9 cellular contexts compared by ENCODE assay signal in the genomic region with DNA sequence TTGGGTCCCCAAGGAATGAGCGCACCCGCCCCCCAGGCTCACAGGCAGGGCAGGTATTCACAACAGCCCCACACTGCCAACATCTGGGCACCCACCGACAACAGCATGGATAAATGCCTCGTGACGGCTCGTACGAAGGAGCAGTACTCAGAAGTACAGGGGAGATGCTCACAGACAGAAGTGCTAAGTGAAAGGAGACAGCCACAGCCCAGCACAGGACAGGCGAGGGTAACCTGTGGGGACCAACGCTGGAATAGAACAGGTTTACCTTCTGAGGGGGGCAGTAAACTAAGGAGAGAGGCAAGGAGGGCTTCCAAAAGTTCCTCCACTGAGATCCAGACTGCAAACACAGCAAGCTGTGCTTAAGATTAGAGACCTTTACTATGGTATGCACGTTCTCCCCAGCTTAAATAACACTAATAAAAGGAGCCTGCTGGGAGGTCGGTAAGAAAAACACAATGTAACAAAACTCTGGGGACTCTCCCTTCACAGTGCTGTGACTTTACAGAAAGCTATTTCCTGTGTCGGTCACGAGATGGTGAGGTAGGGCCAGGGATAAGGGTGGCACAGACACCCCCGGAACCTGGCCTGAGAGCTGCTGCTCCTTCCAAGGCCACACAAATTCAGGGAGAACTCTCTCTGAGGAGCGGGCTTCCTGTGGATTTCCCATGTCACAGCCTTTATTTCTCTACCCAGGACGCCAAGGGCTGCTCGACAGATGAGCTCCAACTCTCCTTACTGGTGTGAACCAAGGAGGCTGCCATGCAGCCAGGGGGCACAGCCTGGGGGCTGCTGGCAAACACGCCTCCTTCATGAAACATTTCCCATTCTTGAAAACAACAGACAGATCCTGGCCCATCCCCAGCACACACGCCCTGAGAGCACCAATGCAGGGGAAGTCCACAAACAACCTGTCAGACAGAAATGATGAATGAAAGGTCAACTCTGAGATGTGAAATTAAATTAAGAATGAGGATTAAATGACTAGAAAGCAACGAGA. TPM values are rescaled to one million over a fixed set of nuclear protein-coding genes. Genes with fewer than 3 reads are reported as not detected.
DNase-seq lines count a peak whose midpoint lies in the region; ATAC-seq and TF ChIP-seq lines count a peak whose summit lies in the region.
"Had no signal": no experiment of that assay in that cellular context is flagged by ENCODE, and none has a peak within 500 bp of the region (broad histone marks: within the 10 kb centered on the region; RNA-seq: fewer than 3 reads in every experiment).

No MANE protein-coding gene starts in this region.

- H3K27ac ChIP-seq in gastrocnemius medialis (peak overlapping the region; percentile 86 to 98 (median 96)), smooth muscle cell (ENCODE audit: low read depth) (no peak overlapping the region)
- H3K27ac ChIP-seq: PC-9 had no signal

- H3K9me3 Mint-ChIP-seq in activated CD4-positive, alpha-beta T cell treated with anti-CD3 and anti-CD28 coated beads, Interleukin-2, amount 10 ng/mL, durations not matched to agents 7 days and 5 days, result no peaks in the 10 kb centered on the region
- H3K9me3 Mint-ChIP-seq in activated naive CD8-positive, alpha-beta T cell treated with anti-CD3 and anti-CD28 coated beads, Interleukin-2, amount 50 U/mL, for 24 hours, result no peaks in the 10 kb centered on the region

- 88% methylated on average over 20 of the region's 20 CpGs for WGBS in smooth muscle cell (ENCODE audit: low lambda C conversion rate)

- H3K9ac ChIP-seq in smooth muscle cell (ENCODE audit: low read depth), result no peak overlapping the region

- no peak for DNase-seq in activated CD4-positive, alpha-beta T cell treated with anti-CD3 and anti-CD28 coated beads, Interleukin-2, amount 10 ng/mL, durations not matched to agents 7 days and 5 days
- DNase-seq in activated CD4-positive, alpha-beta T cell treated with anti-CD3 and anti-CD28 coated beads, Interleukin-2, amount 50 U/mL, for 48 hours, result no peak
- no peak for DNase-seq in activated naive CD8-positive, alpha-beta T cell treated with anti-CD3 and anti-CD28 coated beads, Interleukin-2, amount 50 U/mL, for 24 hours
- DNase-seq in gastrocnemius medialis (peak; percentile 61 to 72), mucosa of gallbladder (ENCODE audit: low spot score) (no peak), smooth muscle cell (lab: John Stamatoyannopoulos, UW; ENCODE audit: unreplicated experiment) (no peak)
- DNase-seq in stimulated activated CD8-positive, alpha-beta memory T cell treated with anti-CD3 and anti-CD28 coated beads, Interleukin-4, amount 100 ng/mL, for 48 hours, result no peak

- no peak overlapping the region for H3K4me2 ChIP-seq in smooth muscle cell
- H3K4me2 ChIP-seq: PC-9 had no signal

- H3K4me1 ChIP-seq in gastrocnemius medialis (peaks cover 55 to 74% of the 10 kb centered on the region in 2 donors), smooth muscle cell (ENCODE audit: low read depth) (peaks cover 8% of the 10 kb centered on the region)

- H3K4me3 Mint-ChIP-seq in activated CD4-positive, alpha-beta T cell treated with anti-CD3 and anti-CD28 coated beads, Interleukin-2, amount 10 ng/mL, durations not matched to agents 7 days and 5 days, result no peak overlapping the region
- H3K4me3 Mint-ChIP-seq in activated naive CD8-positive, alpha-beta T cell treated with anti-CD3 and anti-CD28 coated beads, Interleukin-2, amount 50 U/mL, for 24 hours, result no peak overlapping the region

- H3K36me3 Mint-ChIP-seq in activated CD4-positive, alpha-beta T cell treated with anti-CD3 and anti-CD28 coated beads, Interleukin-2, amount 10 ng/mL, durations not matched to agents 7 days and 5 days (ENCODE audit: low read depth), result peaks cover 50% of the 10 kb centered on the region
- H3K36me3 Mint-ChIP-seq in activated naive CD8-positive, alpha-beta T cell treated with anti-CD3 and anti-CD28 coated beads, Interleukin-2, amount 50 U/mL, for 24 hours (ENCODE audit: low read depth), result peaks cover 75% of the 10 kb centered on the region

- peak overlapping the region; percentile 60 for H3K27ac Mint-ChIP-seq in activated CD4-positive, alpha-beta T cell treated with anti-CD3 and anti-CD28 coated beads, Interleukin-2, amount 10 ng/mL, durations not matched to agents 7 days and 5 days
- H3K27ac Mint-ChIP-seq in activated naive CD8-positive, alpha-beta T cell treated with anti-CD3 and anti-CD28 coated beads, Interleukin-2, amount 50 U/mL, for 24 hours, result peak overlapping the region; percentile 26

- intact Hi-C loops in gastrocnemius medialis (cut with DNase I; ENCODE audit: low total_unique reads), result loop anchor here (1.0 kb wide), 1 partner anchor 24 kb away; no protein-coding TSS in a partner anchor

- H4K20me1 ChIP-seq in smooth muscle cell (ENCODE audit: low read depth), result peaks cover 35% of the 10 kb centered on the region

- TF ChIP-seq POLR2A in gastrocnemius medialis (IDR thresholded peaks at IDR 0.05), result peak; percentile 28 to 55

- TF ChIP-seq CTCF in gastrocnemius medialis (IDR thresholded peaks at IDR 0.05 in 4 of 5, conservative IDR thresholded peaks at IDR 0.05 in 1 of 5) (no peak), smooth muscle cell (IDR thresholded peaks at IDR 0.05; ENCODE audit: borderline replicate concordance, insufficient read depth, poor library complexity, severe bottlenecking) (no peak)

- ATAC-seq in HG03060 (IDR thresholded peaks at IDR 0.05; ENCODE audit: low read depth, unreplicated experiment) (peak; percentile 32), gastrocnemius medialis (peak; percentile 18 to 57)
- no peak for ATAC-seq in activated naive CD8-positive, alpha-beta T cell treated with anti-CD3 and anti-CD28 coated beads, Interleukin-2, amount 50 U/mL, for 24 hours

- no peaks in the 10 kb centered on the region for H3F3A ChIP-seq in smooth muscle cell (ENCODE audit: low read depth)

- no peaks in the 10 kb centered on the region for H3K9me3 ChIP-seq in gastrocnemius medialis
- no peaks in the 10 kb centered on the region for H3K9me3 ChIP-seq in smooth muscle cell (replicated peaks; ENCODE audit: low read depth)

- H3K36me3 ChIP-seq in gastrocnemius medialis (peaks cover 0 to 68% of the 10 kb centered on the region in 2 donors), smooth muscle cell (ENCODE audit: low read depth) (peaks cover 13% of the 10 kb centered on the region)

- peaks cover 32% of the 10 kb centered on the region for H3K4me1 Mint-ChIP-seq in activated CD4-positive, alpha-beta T cell treated with anti-CD3 and anti-CD28 coated beads, Interleukin-2, amount 10 ng/mL, durations not matched to agents 7 days and 5 days
- peaks cover 63% of the 10 kb centered on the region for H3K4me1 Mint-ChIP-seq in activated naive CD8-positive, alpha-beta T cell treated with anti-CD3 and anti-CD28 coated beads, Interleukin-2, amount 50 U/mL, for 24 hours

- peaks cover 3% of the 10 kb centered on the region for H3K79me2 ChIP-seq in smooth muscle cell (ENCODE audit: low read depth)

- H3K27me3 ChIP-seq in gastrocnemius medialis, result no peaks in the 10 kb centered on the region
- H3K27me3 ChIP-seq in smooth muscle cell (ENCODE audit: low read depth), result no peaks in the 10 kb centered on the region

- POLR2A ChIA-PET in activated CD4-positive, alpha-beta T cell treated with anti-CD3 and anti-CD28 coated beads, Interleukin-2, amount 10 ng/mL, durations not matched to agents 7 days and 5 days (lab: Charles Lee), result no interaction called here

- H3K27me3 Mint-ChIP-seq in activated CD4-positive, alpha-beta T cell treated with anti-CD3 and anti-CD28 coated beads, Interleukin-2, amount 10 ng/mL, durations not matched to agents 7 days and 5 days, result no peaks in the 10 kb centered on the region
- H3K27me3 Mint-ChIP-seq in activated naive CD8-positive, alpha-beta T cell treated with anti-CD3 and anti-CD28 coated beads, Interleukin-2, amount 50 U/mL, for 24 hours, result no peaks in the 10 kb centered on the region

- CTCF ChIA-PET in activated CD4-positive, alpha-beta T cell treated with anti-CD3 and anti-CD28 coated beads, Interleukin-2, amount 10 ng/mL, durations not matched to agents 7 days and 5 days (lab: Charles Lee), result interaction anchor here (0.6 to 1.8 kb wide), 2 partner anchors 9 to 13 kb away, joined by 3 to 4 read pairs; no protein-coding TSS in a partner anchor

- no peak overlapping the region for H2AFZ ChIP-seq in smooth muscle cell (ENCODE audit: low read depth)
- H2AFZ ChIP-seq: PC-9 had no signal

- in situ Hi-C loops in gastrocnemius medialis (cut with MboI; ENCODE audit: low sequenced_read_pairs in 4 of 4), result no loop called here

- H3K4me3 ChIP-seq in gastrocnemius medialis (no peak overlapping the region), smooth muscle cell (no peak overlapping the region)
- H3K4me3 ChIP-seq: PC-9 had no signal

RNA-seq across cellular contexts. Expression of a gene that starts 26.3 kb away (rescaled TPM):
- 10 to 100 TPM; 24.9 to 28.4 TPM for total RNA-seq in activated CD4-positive, alpha-beta T cell treated with anti-CD3 and anti-CD28 coated beads, Interleukin-2, amount 10 ng/mL, durations not matched to agents 7 days and 5 days
- total RNA-seq in gastrocnemius medialis (100 to 1,000 TPM in 1 of 4 donors, 10 to 100 TPM in 3; 59.8 to 122 (median 79.1) TPM), mucosa of gallbladder (28.6 TPM), smooth muscle cell (36.3 and 37.3 TPM in 2 replicates)
- polyA plus RNA-seq in smooth muscle cell, result 35.0 and 38.2 TPM in 2 replicates

RNA-seq across cellular contexts. Expression of a gene that starts 55.9 kb away (rescaled TPM):
- total RNA-seq in activated CD4-positive, alpha-beta T cell treated with anti-CD3 and anti-CD28 coated beads, Interleukin-2, amount 10 ng/mL, durations not matched to agents 7 days and 5 days, result under 1 TPM in 1 of 2 experiments, not detected in 1; 0.10 TPM
- 1 to 10 TPM; 1.0 to 4.9 (median 3.0) TPM for total RNA-seq in gastrocnemius medialis
- 3.3 TPM for total RNA-seq in mucosa of gallbladder
- total RNA-seq in smooth muscle cell, result 0.18 and 0.36 TPM in 2 replicates
- 0.07 TPM in 1 of 2 replicates, not detected in the other for polyA plus RNA-seq in smooth muscle cell
- total RNA-seq: PC-9 had no signal

Comparison
In these comparisons a context has a peak if more than half of its experiments do, and no peak if none do; other contexts are left out.
1. DNase-seq: peak in gastrocnemius medialis (2 of 2); none in activated CD4-positive, alpha-beta T cell treated with anti-CD3 and anti-CD28 coated beads, Interleukin-2, amount 10 ng/mL, durations not matched to agents 7 days and 5 days (single experiment), activated CD4-positive, alpha-beta T cell treated with anti-CD3 and anti-CD28 coated beads, Interleukin-2, amount 50 U/mL, for 48 hours (0 of 2), activated naive CD8-positive, alpha-beta T cell treated with anti-CD3 and anti-CD28 coated beads, Interleukin-2, amount 50 U/mL, for 24 hours (single experiment), mucosa of gallbladder (single experiment), stimulated activated CD8-positive, alpha-beta memory T cell treated with anti-CD3 and anti-CD28 coated beads, Interleukin-4, amount 100 ng/mL, for 48 hours (single experiment) and smooth muscle cell (single experiment).